ENCODE assay signal across 23 cellular contexts in the genomic region with DNA sequence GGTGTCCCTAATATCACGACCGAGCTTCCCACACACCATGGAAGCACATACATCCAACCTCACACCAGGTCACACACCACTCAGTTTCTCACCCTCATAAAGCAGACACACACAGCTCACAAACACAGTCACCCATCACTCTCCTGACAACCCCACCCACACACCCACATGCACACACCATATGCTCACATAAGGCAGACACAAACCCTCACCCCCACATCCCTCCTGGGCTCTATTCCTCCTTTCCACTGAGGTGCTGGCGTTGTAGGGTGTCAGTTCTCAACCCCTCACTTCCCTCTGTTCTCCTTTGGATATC. TPM values are rescaled to one million over a fixed set of nuclear protein-coding genes. Genes with fewer than 3 reads are reported as not detected.
"Had no signal": no experiment of that assay in that cellular context is flagged by ENCODE, and none has a peak within 500 bp of the region (broad histone marks: within the 10 kb centered on the region; RNA-seq: fewer than 3 reads in every experiment).

No MANE protein-coding gene starts in this region.

- H3K4me3 Mint-ChIP-seq: activated B cell treated with CpG ODN at 0.5 μM for 24 hours; activated CD4-positive, alpha-beta T cell treated with anti-CD3 and anti-CD28 coated beads, Interleukin-2, amount 10 ng/mL, durations not matched to agents 24 days and 14 days; activated CD8-positive, alpha-beta T cell treated with anti-CD3 and anti-CD28 coated beads for 36 hours; activated naive CD4-positive, alpha-beta T cell treated with anti-CD3 and anti-CD28 coated beads, Interleukin-2, amount 10 ng/mL, durations not matched to agents 7 days and 5 days; activated naive CD8-positive, alpha-beta T cell treated with anti-CD3 and anti-CD28 coated beads, Interleukin-2, amount 50 U/mL, for 24 hours; endodermal cell; mesothelial cell of epicardium; natural killer cell treated with Interleukin-12 subunit alpha and Interleukin-12 subunit beta and Interleukin-15 and Interleukin-18, amount 100 ng/mL, for 72 hours; stimulated activated memory B cell treated with anti-CD40 and anti-IgM and Interleukin-4, amounts not matched to agents 10 μg/mL and 1 μg/mL and 100 μg/mL, for 72 hours had no signal

- H3K9me3 ChIP-seq: heart left ventricle, left lung, sigmoid colon, upper lobe of right lung had no signal

- H3K9me3 Mint-ChIP-seq: activated B cell treated with CpG ODN at 0.5 μM for 24 hours; activated CD8-positive, alpha-beta T cell treated with anti-CD3 and anti-CD28 coated beads for 36 hours; activated naive CD4-positive, alpha-beta T cell treated with anti-CD3 and anti-CD28 coated beads, Interleukin-2, amount 10 ng/mL, durations not matched to agents 7 days and 5 days; activated naive CD8-positive, alpha-beta T cell treated with anti-CD3 and anti-CD28 coated beads, Interleukin-2, amount 50 U/mL, for 24 hours; activated T-helper 2 cell treated with anti-CD3 and anti-CD28 coated beads, Interferon-gamma antibody, Interleukin-2, Interleukin-4, amounts not matched to agents 10 μg/mL and 5 μg/mL and 100 μg/mL, durations not matched to agents 14 hours and 24 hours and 36 hours; endodermal cell; mesothelial cell of epicardium; natural killer cell treated with Interleukin-12 subunit alpha and Interleukin-12 subunit beta and Interleukin-15 and Interleukin-18, amount 100 ng/mL, for 72 hours; stimulated activated memory B cell treated with anti-CD40 and anti-IgM and Interleukin-4, amounts not matched to agents 10 μg/mL and 1 μg/mL and 100 μg/mL, for 72 hours had no signal

- H3K4me3 ChIP-seq: heart left ventricle, left lung, sigmoid colon, upper lobe of right lung had no signal

- DNase-seq: activated B cell treated with CpG ODN at 0.5 μM for 24 hours; activated CD4-positive, alpha-beta T cell treated with anti-CD3 and anti-CD28 coated beads, Interleukin-2, amount 10 ng/mL, durations not matched to agents 24 days and 14 days; activated CD8-positive, alpha-beta T cell treated with anti-CD3 and anti-CD28 coated beads for 36 hours; activated naive CD4-positive, alpha-beta T cell treated with anti-CD3 and anti-CD28 coated beads, Interleukin-2, amount 10 ng/mL, durations not matched to agents 7 days and 5 days; activated naive CD8-positive, alpha-beta T cell treated with anti-CD3 and anti-CD28 coated beads, Interleukin-2, amount 50 U/mL, for 24 hours; activated T-cell treated with anti-CD3 and anti-CD28 coated beads, Interleukin-2, amount 50 U/mL, for 1 hour; aorta; endodermal cell; erythroblast; heart left ventricle; kidney; left lung; sigmoid colon; stimulated activated CD4-positive, alpha-beta T cell treated with anti-CD3 and anti-CD28 coated beads, Interleukin-4, amount 100 ng/mL, for 24 hours; T-helper 9 cell; upper lobe of right lung had no signal

- FAIRE-seq: bronchial epithelial cell, frontal cortex, kidney had no signal

- H3K27ac Mint-ChIP-seq: activated B cell treated with CpG ODN at 0.5 μM for 24 hours; activated CD4-positive, alpha-beta T cell treated with anti-CD3 and anti-CD28 coated beads, Interleukin-2, amount 10 ng/mL, durations not matched to agents 24 days and 14 days; activated CD8-positive, alpha-beta T cell treated with anti-CD3 and anti-CD28 coated beads for 36 hours; activated naive CD4-positive, alpha-beta T cell treated with anti-CD3 and anti-CD28 coated beads, Interleukin-2, amount 10 ng/mL, durations not matched to agents 7 days and 5 days; activated naive CD8-positive, alpha-beta T cell treated with anti-CD3 and anti-CD28 coated beads, Interleukin-2, amount 50 U/mL, for 24 hours; activated T-helper 2 cell treated with anti-CD3 and anti-CD28 coated beads, Interferon-gamma antibody, Interleukin-2, Interleukin-4, amounts not matched to agents 10 μg/mL and 5 μg/mL and 100 μg/mL, durations not matched to agents 14 hours and 24 hours and 36 hours; endodermal cell; mesothelial cell of epicardium; natural killer cell treated with Interleukin-12 subunit alpha and Interleukin-12 subunit beta and Interleukin-15 and Interleukin-18, amount 100 ng/mL, for 72 hours; stimulated activated memory B cell treated with anti-CD40 and anti-IgM and Interleukin-4, amounts not matched to agents 10 μg/mL and 1 μg/mL and 100 μg/mL, for 72 hours had no signal

- ATAC-seq: activated CD8-positive, alpha-beta T cell treated with anti-CD3 and anti-CD28 coated beads for 36 hours; activated naive CD8-positive, alpha-beta T cell treated with anti-CD3 and anti-CD28 coated beads, Interleukin-2, amount 50 U/mL, for 24 hours; heart left ventricle; left lung; natural killer cell treated with Interleukin-12 subunit alpha and Interleukin-12 subunit beta and Interleukin-15 and Interleukin-18, amount 100 ng/mL, for 72 hours; stimulated activated memory B cell treated with anti-CD40 and anti-IgM and Interleukin-4, amounts not matched to agents 10 μg/mL and 1 μg/mL and 100 μg/mL, for 72 hours; upper lobe of right lung had no signal

- H3K36me3 Mint-ChIP-seq: activated naive CD4-positive, alpha-beta T cell treated with anti-CD3 and anti-CD28 coated beads, Interleukin-2, amount 10 ng/mL, durations not matched to agents 7 days and 5 days; mesothelial cell of epicardium; natural killer cell treated with Interleukin-12 subunit alpha and Interleukin-12 subunit beta and Interleukin-15 and Interleukin-18, amount 100 ng/mL, for 72 hours had no signal

- H3K36me3 ChIP-seq: heart left ventricle, left lung, sigmoid colon, upper lobe of right lung had no signal

- H3K27ac ChIP-seq: heart left ventricle, left lung, sigmoid colon, upper lobe of right lung had no signal

RNA-seq across cellular contexts. Expression of gene RHBG, which starts 48.6 kb away (rescaled TPM):
- total RNA-seq: activated B cell treated with CpG ODN at 0.5 μM for 24 hours; activated CD4-positive, alpha-beta T cell treated with anti-CD3 and anti-CD28 coated beads, Interleukin-2, amount 10 ng/mL, durations not matched to agents 24 days and 14 days; activated CD8-positive, alpha-beta T cell treated with anti-CD3 and anti-CD28 coated beads for 36 hours; activated T-helper 2 cell treated with anti-CD3 and anti-CD28 coated beads, Interferon-gamma antibody, Interleukin-2, Interleukin-4, amounts not matched to agents 10 μg/mL and 5 μg/mL and 100 μg/mL, durations not matched to agents 14 hours and 24 hours and 36 hours; aorta; frontal cortex; left lung; lung microvascular endothelial cell; natural killer cell treated with Interleukin-12 subunit alpha and Interleukin-12 subunit beta and Interleukin-15 and Interleukin-18, amount 100 ng/mL, for 72 hours; sigmoid colon; upper lobe of right lung had no signal
- polyA plus RNA-seq: aorta, heart left ventricle, sigmoid colon had no signal
